ENCODE assay signal across 18 cellular contexts in genomic region chr9:132439153-132439552, GRCh38. TPM values are rescaled to one million over a fixed set of nuclear protein-coding genes. Genes with fewer than 3 reads are reported as not detected.
A peak's percentile ranks its signal among the peaks of the same experiment; 100 is the strongest.
DNase-seq lines count a peak whose midpoint lies in the region; TF ChIP-seq lines count a peak whose summit lies in the region.
"Had no signal": no experiment of that assay in that cellular context is flagged by ENCODE, and none has a peak within 500 bp of the region (broad histone marks: within the 10 kb centered on the region; RNA-seq: fewer than 3 reads in every experiment).

No MANE protein-coding gene starts in this region.

- peaks cover 58% of the 10 kb centered on the region for H3K27me3 Mint-ChIP-seq in activated naive CD8-positive, alpha-beta T cell treated with anti-CD3 and anti-CD28 coated beads for 36 hours

- no peaks in the 10 kb centered on the region for H3K9me3 Mint-ChIP-seq in activated naive CD8-positive, alpha-beta T cell treated with anti-CD3 and anti-CD28 coated beads for 36 hours
- H3K9me3 Mint-ChIP-seq: CD8-positive, alpha-beta T cell; GM23338 had no signal

- no peaks in the 10 kb centered on the region for H3K4me1 Mint-ChIP-seq in activated naive CD8-positive, alpha-beta T cell treated with anti-CD3 and anti-CD28 coated beads for 36 hours
- H3K4me1 Mint-ChIP-seq: CD14-positive monocyte had no signal

- no peak overlapping the region for H3K4me3 ChIP-seq in epithelial cell of esophagus (ENCODE audit: low read length)
- H3K4me3 ChIP-seq: GM12878, GM23338 had no signal

- no peak overlapping the region for H3K4me3 Mint-ChIP-seq in activated naive CD8-positive, alpha-beta T cell treated with anti-CD3 and anti-CD28 coated beads for 36 hours
- H3K4me3 Mint-ChIP-seq: CD14-positive monocyte; CD8-positive, alpha-beta T cell; GM23338 had no signal

- no peak overlapping the region for H3K27ac Mint-ChIP-seq in activated naive CD8-positive, alpha-beta T cell treated with anti-CD3 and anti-CD28 coated beads for 36 hours
- H3K27ac Mint-ChIP-seq: CD8-positive, alpha-beta T cell; GM23338 had no signal

- DNase-seq in DMS153 (lab: John Stamatoyannopoulos, UW) (peak; percentile 2), DMS153 treated with DMSO at 0.1 percent for 48 hours (lab: John Stamatoyannopoulos, UW; ENCODE audit: unreplicated experiment) (no peak), SK-N-DZ (ENCODE audit: low spot score) (peak; percentile 28), epithelial cell of esophagus (ENCODE audit: low read depth) (peak; percentile 68), ureter (ENCODE audit: low spot score) (peak; percentile 66)
- DNase-seq in activated naive CD8-positive, alpha-beta T cell treated with anti-CD3 and anti-CD28 coated beads for 36 hours = no peak
- no peak for DNase-seq in central memory CD4-positive, alpha-beta T cell
- no peak for DNase-seq in activated CD4-positive, alpha-beta T cell treated with anti-CD3 and anti-CD28 coated beads for 48 hours
- DNase-seq: Caco-2; CD8-positive, alpha-beta T cell; H7 had no signal

- H3K36me3 Mint-ChIP-seq in activated naive CD8-positive, alpha-beta T cell treated with anti-CD3 and anti-CD28 coated beads for 36 hours = no peaks in the 10 kb centered on the region
- H3K36me3 Mint-ChIP-seq: CD14-positive monocyte; CD8-positive, alpha-beta T cell had no signal

- TF ChIP-seq CTCF in epithelial cell of esophagus (IDR thresholded peaks at IDR 0.05; ENCODE audit: insufficient read depth, low read depth, low read length, missing control alignments) = no peak

RNA-seq across cellular contexts. Expression of gene CFAP77, which starts 29.1 kb away (rescaled TPM):
- not detected in 2 replicates for polyA plus RNA-seq in SK-N-DZ (2014; cell fraction: cytosol; rRNA removed)
- not detected in 2 replicates for polyA plus RNA-seq in SK-N-DZ (2014; cell fraction: nucleus; rRNA removed)
- not detected for total RNA-seq in ureter
- not detected for total RNA-seq in activated naive CD8-positive, alpha-beta T cell treated with anti-CD3 and anti-CD28 coated beads for 36 hours
- total RNA-seq: A673; Caco-2; CD8-positive, alpha-beta T cell; G401; GM12878; HepG2 had no signal
- polyA plus RNA-seq: BJ, CD14-positive monocyte, HepG2 had no signal

RNA-seq across cellular contexts. Expression of gene TTF1, which starts 32.5 kb away (rescaled TPM):
- 20.0 and 24.9 TPM in 2 replicates for polyA plus RNA-seq in SK-N-DZ (2014; cell fraction: cytosol; rRNA removed)
- 12.4 and 20.6 TPM in 2 replicates for polyA plus RNA-seq in SK-N-DZ (2014; cell fraction: nucleus; rRNA removed)
- total RNA-seq in ureter = 13.1 TPM
- total RNA-seq in activated naive CD8-positive, alpha-beta T cell treated with anti-CD3 and anti-CD28 coated beads for 36 hours = 10 to 100 TPM; 41.5 to 42.2 TPM

Comparison
In these comparisons a context has a peak if more than half of its experiments do, and no peak if none do; other contexts are left out.
1. DNase-seq: peak in DMS153 (single experiment), SK-N-DZ (single experiment), epithelial cell of esophagus (single experiment) and ureter (single experiment); none in DMS153 treated with DMSO at 0.1 percent for 48 hours (single experiment), activated naive CD8-positive, alpha-beta T cell treated with anti-CD3 and anti-CD28 coated beads for 36 hours (single experiment), central memory CD4-positive, alpha-beta T cell (single experiment) and activated CD4-positive, alpha-beta T cell treated with anti-CD3 and anti-CD28 coated beads for 48 hours (single experiment).